Comparison of ENCODE assay signal across 19 cellular contexts in the genomic region with DNA sequence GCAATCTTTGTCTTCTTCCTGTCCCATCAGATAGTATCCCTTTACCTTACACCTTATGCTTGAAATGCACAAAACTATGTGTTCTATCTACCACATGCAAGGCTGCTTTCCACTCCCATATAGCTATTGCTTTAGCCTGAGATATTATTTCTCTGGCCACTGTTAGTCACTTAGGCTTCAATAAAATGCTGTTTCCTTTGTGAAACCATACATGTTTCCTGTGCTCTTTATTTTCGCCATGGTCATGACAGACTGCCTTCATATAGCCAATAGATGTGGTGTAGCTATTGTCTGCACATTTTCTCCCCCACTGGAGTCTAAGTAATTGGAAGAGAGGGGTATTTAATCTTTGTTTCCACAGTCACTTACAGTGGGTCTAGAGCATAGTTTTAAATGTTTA.
A peak's percentile ranks its signal among the peaks of the same experiment; 100 is the strongest.
DNase-seq lines count a peak whose midpoint lies in the region; ATAC-seq, FAIRE-seq and TF ChIP-seq lines count a peak whose summit lies in the region.
"Had no signal": no experiment of that assay in that cellular context is flagged by ENCODE, and none has a peak within 500 bp of the region (broad histone marks: within the 10 kb centered on the region; RNA-seq: fewer than 3 reads in every experiment).

No MANE protein-coding gene starts in this region.

- CTCF ChIA-PET in IMR-90 (lab: Yijun Ruan, JAX): no interaction called here

- H2AFZ ChIP-seq in IMR-90 (replicated peaks; ENCODE audit: low read length, poor library complexity): no peak overlapping the region
- no peak overlapping the region for H2AFZ ChIP-seq in astrocyte (ENCODE audit: low read depth, low read length)

- H3K9me3 Mint-ChIP-seq in astrocyte (ENCODE audit: unreplicated experiment): peaks cover 1% of the 10 kb centered on the region
- no peaks in the 10 kb centered on the region for H3K9me3 Mint-ChIP-seq in natural killer cell treated with Interleukin-12 subunit alpha and Interleukin-12 subunit beta and Interleukin-15 and Interleukin-18, amount 100 ng/mL, for 72 hours

- no peak for DNase-seq in IMR-90
- DNase-seq in astrocyte (ENCODE audit: low read depth): no peak
- DNase-seq in natural killer cell treated with Interleukin-12 subunit alpha and Interleukin-12 subunit beta and Interleukin-15 and Interleukin-18, amount 100 ng/mL, for 72 hours (ENCODE audit: low spot score): no peak
- DNase-seq in lower leg skin (ENCODE audit: low spot score in 2 of 2): no peak
- no peak for DNase-seq in SW 1271 (lab: John Stamatoyannopoulos, UW)
- DNase-seq: 8988T; AML-193; C1 segment of cervical spinal cord; CD4-positive, alpha-beta T cell; DMS79 treated with DMSO at 0.1 percent for 48 hours; EL; KBM-7 had no signal

- H3K9me1 ChIP-seq in IMR-90 (ENCODE audit: insufficient read depth, low read length): peaks cover 13% of the 10 kb centered on the region

- H3K27me3 ChIP-seq in BLaER1: no peaks in the 10 kb centered on the region
- no peaks in the 10 kb centered on the region for H3K27me3 ChIP-seq in IMR-90 (ENCODE audit: control insufficient read depth, insufficient read depth, low read length)
- H3K27me3 ChIP-seq in astrocyte (ENCODE audit: insufficient read depth, low read length): no peaks in the 10 kb centered on the region

- intact Hi-C loops in IMR-90 (cut with micrococcal nuclease): no loop called here
- intact Hi-C loops in lower leg skin (cut with DNase I; ENCODE audit: low total_unique reads): no loop called here

- no peak overlapping the region for H3K4ac ChIP-seq in IMR-90 (ENCODE audit: low read depth, low read length)

- H3K9me3 ChIP-seq in BLaER1 (peaks cover 38% of the 10 kb centered on the region), IMR-90 (ENCODE audit: control insufficient read depth, insufficient read depth, low read length) (no peaks in the 10 kb centered on the region), astrocyte (ENCODE audit: insufficient read depth, low read depth, low read length) (no peaks in the 10 kb centered on the region)
- H3K9me3 ChIP-seq: HAP-1 had no signal

- POLR2A ChIA-PET in IMR-90 (lab: Charles Lee; ENCODE audit: unreplicated experiment): no interaction called here

- FAIRE-seq in astrocyte (lab: Jason Lieb, UNC): peak; percentile 50
- FAIRE-seq: G401.6, GM12892, H1 had no signal

- H2BK15ac ChIP-seq in IMR-90 (ENCODE audit: low read depth, low read length): no peak overlapping the region

- no peak overlapping the region for H4K8ac ChIP-seq in IMR-90 (ENCODE audit: low read depth in 2 of 2, low read length in 2 of 2)

- peaks cover 0 to 19% of the 10 kb centered on the region in 2 experiments; a peak in 2 of 4 replicates for H3K79me1 ChIP-seq in IMR-90 (ENCODE audit: low read depth in 1 of 2, low read length in 2 of 2)

- in situ Hi-C loops in IMR-90 (cut with MboI; ENCODE audit: low sequenced_read_pairs): no loop called here

- H2AK9ac ChIP-seq in IMR-90 (replicated peaks; ENCODE audit: low read depth, low read length, poor library complexity): no peak overlapping the region

- H4K20me1 ChIP-seq in BLaER1 (no peaks in the 10 kb centered on the region), IMR-90 (ENCODE audit: insufficient read depth, low read length) (no peaks in the 10 kb centered on the region), astrocyte (ENCODE audit: insufficient read depth, low read length) (no peaks in the 10 kb centered on the region)

- H4K91ac ChIP-seq in IMR-90 (ENCODE audit: insufficient read depth, low read depth, low read length): no peak overlapping the region

- TF ChIP-seq POLR2A in IMR-90 (IDR thresholded peaks at IDR 0.05; ENCODE audit: low read depth, low read length) (no peak), lower leg skin (IDR thresholded peaks at IDR 0.05) (no peak)

- H3K9ac ChIP-seq in BLaER1: no peak overlapping the region; the same call in 1 of the 2 replicates
- no peak overlapping the region for H3K9ac ChIP-seq in IMR-90 (ENCODE audit: low read depth, low read length)
- no peak overlapping the region for H3K9ac ChIP-seq in astrocyte (ENCODE audit: low read length)

- BruUV-seq in IMR-90 (replicated peaks; lab: Mats Ljungman, UMichigan): no TSS peak

- no peak for TF ChIP-seq RAD21 in IMR-90 (IDR thresholded peaks at IDR 0.05; ENCODE audit: low read length)

- H3K23ac ChIP-seq in IMR-90 (ENCODE audit: low read depth, low read length): 0 out of 2 replicates have a peak overlapping the region, but pooled peaks have one; percentile 13

- 0 out of 2 replicates have a peak overlapping the region, but pooled peaks have one; percentile 2 for H3K4me3 ChIP-seq in BLaER1
- H3K4me3 ChIP-seq in IMR-90 (ENCODE audit: insufficient read depth, low read depth, low read length): no peak overlapping the region
- H3K4me3 ChIP-seq in astrocyte (ENCODE audit: insufficient read depth, low read depth, low read length): no peak overlapping the region
- no peak overlapping the region for H3K4me3 ChIP-seq in lower leg skin (ENCODE audit: low read depth, poor library complexity, severe bottlenecking)
- H3K4me3 ChIP-seq: HAP-1 had no signal

- H2BK5ac ChIP-seq in IMR-90 (ENCODE audit: low read depth, low read length, poor library complexity, severe bottlenecking): no peak overlapping the region

- peaks cover 41% of the 10 kb centered on the region for H3K4me1 ChIP-seq in BLaER1
- H3K4me1 ChIP-seq in IMR-90 (ENCODE audit: control insufficient read depth, insufficient read depth, low read length): peaks cover 11% of the 10 kb centered on the region
- H3K4me1 ChIP-seq in astrocyte (ENCODE audit: insufficient read depth, low read length): peaks cover 19% of the 10 kb centered on the region
- H3K4me1 ChIP-seq: HAP-1 had no signal

- peaks cover 13% of the 10 kb centered on the region for H3K4me1 Mint-ChIP-seq in astrocyte (ENCODE audit: low read depth, unreplicated experiment)
- H3K4me1 Mint-ChIP-seq in natural killer cell treated with Interleukin-12 subunit alpha and Interleukin-12 subunit beta and Interleukin-15 and Interleukin-18, amount 100 ng/mL, for 72 hours (ENCODE audit: low read depth in 2 of 2): peaks cover 0 to 14% of the 10 kb centered on the region in 2 donors

- no CpG with 5 or more reads among the region's 1 CpG for WGBS in IMR-90 (ENCODE audit: extremely low coverage in 2 of 2, insufficient read length in 1 of 2), 2 experiments
- WGBS in lower leg skin, 2 donors: 0 to 84% methylated on average over 1 of the region's 1 CpG

- H2BK20ac ChIP-seq in IMR-90 (ENCODE audit: low read depth, low read length): no peak overlapping the region

- dilution Hi-C loops in IMR-90 (cut with HindIII; ENCODE audit: low sequenced_read_pairs, unreplicated experiment): no loop called here

- ATAC-seq in IMR-90 (ENCODE audit: low read depth) (no peak), HG03175 (IDR thresholded peaks at IDR 0.05; ENCODE audit: unreplicated experiment) (no peak)
- peak; percentile 58 to 59 for ATAC-seq in natural killer cell treated with Interleukin-12 subunit alpha and Interleukin-12 subunit beta and Interleukin-15 and Interleukin-18, amount 100 ng/mL, for 72 hours

- no peak overlapping the region for H3K27ac Mint-ChIP-seq in astrocyte (ENCODE audit: unreplicated experiment)
- H3K27ac Mint-ChIP-seq in natural killer cell treated with Interleukin-12 subunit alpha and Interleukin-12 subunit beta and Interleukin-15 and Interleukin-18, amount 100 ng/mL, for 72 hours: no peak overlapping the region
- H3K27ac Mint-ChIP-seq: CD4-positive, alpha-beta T cell had no signal

- H2AK5ac ChIP-seq in IMR-90 (ENCODE audit: low read depth, low read length): no peak overlapping the region

- no peak overlapping the region; the same call in 1 of the 2 replicates for H3K14ac ChIP-seq in IMR-90 (replicated peaks; ENCODE audit: low read depth, low read length)

- no peak overlapping the region; the same call in 1 of the 2 replicates for H4K5ac ChIP-seq in IMR-90 (ENCODE audit: low read depth, low read length)

- no peak overlapping the region; the same call in 1 of the 2 replicates for H3K18ac ChIP-seq in IMR-90 (ENCODE audit: low read depth, low read length)

- no peak overlapping the region for H3K56ac ChIP-seq in IMR-90 (ENCODE audit: extremely low read depth, insufficient read depth, low read length)

- peaks cover 6% of the 10 kb centered on the region for H3K27me3 Mint-ChIP-seq in astrocyte (ENCODE audit: low read depth, unreplicated experiment)
- peaks cover 5 to 10% of the 10 kb centered on the region in 2 donors for H3K27me3 Mint-ChIP-seq in natural killer cell treated with Interleukin-12 subunit alpha and Interleukin-12 subunit beta and Interleukin-15 and Interleukin-18, amount 100 ng/mL, for 72 hours

- H3K27ac ChIP-seq in BLaER1 (peak overlapping the region; percentile 75), IMR-90 (ENCODE audit: insufficient read depth, low read length) (no peak overlapping the region), astrocyte (ENCODE audit: low read depth, low read length) (no peak overlapping the region)
- H3K27ac ChIP-seq: HL-60 had no signal

- H2BK120ac ChIP-seq in IMR-90 (ENCODE audit: low read depth, low read length): no peak overlapping the region

- no peaks in the 10 kb centered on the region for H3K36me3 Mint-ChIP-seq in astrocyte (ENCODE audit: low read depth, unreplicated experiment)
- no peaks in the 10 kb centered on the region for H3K36me3 Mint-ChIP-seq in natural killer cell treated with Interleukin-12 subunit alpha and Interleukin-12 subunit beta and Interleukin-15 and Interleukin-18, amount 100 ng/mL, for 72 hours

- H3K36me3 ChIP-seq in BLaER1: no peaks in the 10 kb centered on the region
- H3K36me3 ChIP-seq in IMR-90 (ENCODE audit: control insufficient read depth, insufficient read depth, low read length): no peaks in the 10 kb centered on the region
- no peaks in the 10 kb centered on the region for H3K36me3 ChIP-seq in astrocyte (ENCODE audit: insufficient read depth, low read length)
- H3K36me3 ChIP-seq: HAP-1 had no signal

- TF ChIP-seq CTCF in IMR-90 (conservative IDR thresholded peaks at IDR 0.05; ENCODE audit: low read depth, low read length) (no peak), astrocyte (IDR thresholded peaks at IDR 0.05; ENCODE audit: insufficient read depth, low read depth, low read length) (no peak), lower leg skin (IDR thresholded peaks at IDR 0.05) (no peak)

- no peaks in the 10 kb centered on the region for H3K79me2 ChIP-seq in astrocyte (ENCODE audit: insufficient read depth, low read length)

- H3K4me2 ChIP-seq in BLaER1 (peak overlapping the region; percentile 73), IMR-90 (ENCODE audit: low read depth, low read length) (no peak overlapping the region), astrocyte (ENCODE audit: low read length) (no peak overlapping the region)

- no peak overlapping the region for H3K4me3 Mint-ChIP-seq in astrocyte (ENCODE audit: unreplicated experiment)
- no peak overlapping the region for H3K4me3 Mint-ChIP-seq in natural killer cell treated with Interleukin-12 subunit alpha and Interleukin-12 subunit beta and Interleukin-15 and Interleukin-18, amount 100 ng/mL, for 72 hours
- H3K4me3 Mint-ChIP-seq: CD4-positive, alpha-beta T cell had no signal

Comparison
In these comparisons a context has a peak if more than half of its experiments do, and no peak if none do; other contexts are left out.
1. ATAC-seq: peak in natural killer cell treated with Interleukin-12 subunit alpha and Interleukin-12 subunit beta and Interleukin-15 and Interleukin-18, amount 100 ng/mL, for 72 hours (2 of 2); none in IMR-90 (single experiment) and HG03175 (single experiment).